In the genomic region with DNA sequence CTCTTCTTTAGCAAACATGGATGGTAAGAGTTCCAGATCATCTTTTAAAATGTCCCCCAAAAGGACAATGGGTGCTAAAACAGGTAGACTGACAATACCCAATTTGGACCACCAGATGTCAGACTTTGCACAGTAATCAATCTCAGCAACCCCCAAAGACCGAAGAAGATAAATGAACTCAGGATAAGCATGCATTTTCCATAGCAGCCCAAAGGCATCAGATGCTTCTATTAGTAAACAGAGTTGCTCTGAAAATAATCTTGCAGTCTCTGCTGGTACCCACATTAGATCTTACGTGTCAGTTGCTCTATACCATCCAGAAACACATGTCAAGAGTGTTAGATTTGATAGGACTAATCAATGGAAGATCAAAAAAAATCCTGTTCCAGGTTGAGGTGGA, we compare ENCODE assay signal across 8 cellular contexts.
DNase-seq lines count a peak whose midpoint lies in the region; ATAC-seq, FAIRE-seq and TF ChIP-seq lines count a peak whose summit lies in the region.

No MANE protein-coding gene starts in this region.

- H3K27me3 ChIP-seq in OCI-LY1 (ENCODE audit: insufficient read depth, low read length) (no peaks in the 10 kb centered on the region), iPS DF 6.9 (ENCODE audit: control insufficient read depth, insufficient read depth, low read length) (no peaks in the 10 kb centered on the region)

- in situ Hi-C loops in astrocyte of the spinal cord (cut with HindIII; ENCODE audit: low sequenced_read_pairs): no loop called here

- no peak overlapping the region for H2AFZ ChIP-seq in OCI-LY1 (ENCODE audit: low read length)

- H3K27ac ChIP-seq in OCI-LY1 (ENCODE audit: low read depth, low read length, poor library complexity, severe bottlenecking): no peak overlapping the region
- no peak overlapping the region for H3K27ac ChIP-seq in iPS DF 6.9 (ENCODE audit: low read length)

- H3K4me1 ChIP-seq in OCI-LY1 (ENCODE audit: insufficient read depth, low read length, severe bottlenecking) (peaks cover 5% of the 10 kb centered on the region), iPS DF 6.9 (ENCODE audit: control insufficient read depth, insufficient read depth, low read length) (peaks cover 6% of the 10 kb centered on the region; the same call in 1 of the 2 replicates)

- no peaks in the 10 kb centered on the region for H3K79me2 ChIP-seq in OCI-LY1 (ENCODE audit: insufficient read depth, low read length)

- no peak overlapping the region for H3K4me2 ChIP-seq in OCI-LY1 (ENCODE audit: low read length)

- H4K20me1 ChIP-seq in OCI-LY1 (ENCODE audit: insufficient read depth, low read length): no peaks in the 10 kb centered on the region

- no peak overlapping the region for H3K4me3 ChIP-seq in OCI-LY1 (ENCODE audit: low read depth, low read length, poor library complexity, severe bottlenecking)
- H3K4me3 ChIP-seq in astrocyte of the spinal cord (ENCODE audit: low read depth, low read length): no peak overlapping the region
- H3K4me3 ChIP-seq in iPS DF 6.9 (ENCODE audit: low read length): no peak overlapping the region

- no peaks in the 10 kb centered on the region for H3K9me3 ChIP-seq in OCI-LY1 (ENCODE audit: low read length)
- H3K9me3 ChIP-seq in iPS DF 6.9 (ENCODE audit: control insufficient read depth, insufficient read depth, low read length): no peaks in the 10 kb centered on the region

- DNase-seq in DMS 273 treated with DMSO at 0.1 percent for 48 hours (lab: John Stamatoyannopoulos, UW): peak; percentile 39
- peak; percentile 26 for DNase-seq in GM19239 (ENCODE audit: insufficient read length, low spot score)
- DNase-seq in astrocyte of the spinal cord (ENCODE audit: low read depth, low spot score): peak; percentile 43
- peak; percentile 52 for DNase-seq in iPS DF 6.9 (ENCODE audit: low read depth, low spot score)
- peak; percentile 5 to 12 for DNase-seq in stimulated activated CD4-positive, alpha-beta T cell treated with anti-CD3 and anti-CD28 coated beads, Interleukin-4, amount 100 ng/mL, for 4 hours

- no CpG with 5 or more reads among the region's 2 CpGs for WGBS in iPS DF 6.9 (ENCODE audit: insufficient coverage, insufficient read length)

- H3K36me3 ChIP-seq in OCI-LY1 (ENCODE audit: insufficient read depth, low read length) (no peaks in the 10 kb centered on the region), iPS DF 6.9 (ENCODE audit: control insufficient read depth, insufficient read depth, low read length) (no peaks in the 10 kb centered on the region)

- FAIRE-seq in GM19239 (lab: Jason Lieb, UNC): peak; percentile 89

- no peaks in the 10 kb centered on the region for H3K9me2 ChIP-seq in OCI-LY1 (ENCODE audit: low read depth, low read length)

- TF ChIP-seq CTCF in OCI-LY1 (IDR thresholded peaks at IDR 0.05; ENCODE audit: low read length) (peak; percentile 86), astrocyte of the spinal cord (IDR thresholded peaks at IDR 0.05; ENCODE audit: low read depth, low read length) (peak; percentile 66)

- H3K9ac ChIP-seq in OCI-LY1 (ENCODE audit: low read length): no peak overlapping the region

- no peaks in the 10 kb centered on the region for H3F3A ChIP-seq in OCI-LY1 (ENCODE audit: insufficient read depth, low read length)

- ATAC-seq in HG03565 (IDR thresholded peaks at IDR 0.05; ENCODE audit: unreplicated experiment): peak; percentile 51
- no peak for ATAC-seq in HG02623 (IDR thresholded peaks at IDR 0.05; ENCODE audit: unreplicated experiment)
